ENCODE assay signal across 26 cellular contexts in the genomic region with DNA sequence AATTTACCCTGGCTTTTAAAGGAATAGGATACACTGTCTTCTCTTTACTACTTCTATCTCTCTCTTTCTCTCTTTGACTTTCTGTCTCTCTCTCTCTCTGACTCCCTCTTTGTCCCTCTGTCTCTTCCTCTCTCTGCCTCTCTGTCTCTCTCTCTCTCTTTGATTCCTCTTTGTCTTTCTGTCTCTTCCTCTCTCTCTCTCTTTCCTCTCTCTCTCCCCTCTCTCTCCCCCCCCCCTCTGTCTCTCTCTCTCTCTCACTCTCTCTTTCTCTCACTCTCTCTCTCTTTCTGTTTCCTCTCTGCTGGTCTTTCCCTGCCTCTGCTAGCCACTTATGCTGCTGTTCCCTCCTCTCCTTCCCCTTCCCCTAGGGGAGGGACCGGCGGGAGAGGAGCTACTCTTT.
A peak's percentile ranks its signal among the peaks of the same experiment; 100 is the strongest.
DNase-seq lines count a peak whose midpoint lies in the region; ATAC-seq and TF ChIP-seq lines count a peak whose summit lies in the region.
"Had no signal": no experiment of that assay in that cellular context is flagged by ENCODE, and none has a peak within 500 bp of the region (broad histone marks: within the 10 kb centered on the region; RNA-seq: fewer than 3 reads in every experiment).

No MANE protein-coding gene starts in this region.

- H3K4ac ChIP-seq in neuronal stem cell (ENCODE audit: low read length) = no peak overlapping the region

- no peak overlapping the region for H2BK12ac ChIP-seq in neuronal stem cell (ENCODE audit: low read length)

- H3K27me3 ChIP-seq in Caco-2 (replicated peaks; ENCODE audit: control insufficient read depth, insufficient read depth, low read length) (no peaks in the 10 kb centered on the region), SJSA1 (replicated peaks) (no peaks in the 10 kb centered on the region), iPS-18a (ENCODE audit: control insufficient read depth, insufficient read depth, low read length) (no peaks in the 10 kb centered on the region), right cardiac atrium (ENCODE audit: control insufficient read depth, insufficient read depth) (no peaks in the 10 kb centered on the region), neuronal stem cell (ENCODE audit: control insufficient read depth in 3 of 3, insufficient read depth in 3 of 3, low read depth in 1 of 3, low read length in 3 of 3) (peaks cover 0 to 4% (median 0%) of the 10 kb centered on the region in 3 experiments)
- H3K27me3 ChIP-seq: BLaER1 treated with 17β-estradiol and CSF1 and Interleukin-3, amounts not matched to agents 10 nM and 100 nM had no signal

- H3K4me1 ChIP-seq in Caco-2 (no peaks in the 10 kb centered on the region), HEK293 (ENCODE audit: control insufficient read depth, insufficient read depth, low read length) (no peaks in the 10 kb centered on the region), SJSA1 (replicated peaks) (peaks cover 10% of the 10 kb centered on the region), iPS-18a (ENCODE audit: control insufficient read depth, low read depth, low read length) (peaks cover 48% of the 10 kb centered on the region), right cardiac atrium (ENCODE audit: control insufficient read depth, insufficient read depth, low read length) (no peaks in the 10 kb centered on the region), neuronal stem cell (ENCODE audit: control insufficient read depth in 2 of 2, insufficient read depth in 1 of 2, low read depth in 1 of 2, low read length in 2 of 2) (no peaks in the 10 kb centered on the region)

- no peak overlapping the region for H3K18ac ChIP-seq in neuronal stem cell (ENCODE audit: low read length)

- H3K36me3 Mint-ChIP-seq in Caco-2 (ENCODE audit: insufficient read depth, unreplicated experiment) = peaks cover 11% of the 10 kb centered on the region

- H3K9me3 ChIP-seq in Caco-2 (peaks cover 20% of the 10 kb centered on the region; the same call in 1 of the 2 replicates), HEK293 (ENCODE audit: control insufficient read depth, insufficient read depth, low read depth, low read length) (no peaks in the 10 kb centered on the region; the same call in 1 of the 2 replicates), SJSA1 (replicated peaks) (no peaks in the 10 kb centered on the region), iPS-18a (ENCODE audit: control insufficient read depth, low read depth, low read length) (no peaks in the 10 kb centered on the region), right cardiac atrium (ENCODE audit: control insufficient read depth, low read length) (no peaks in the 10 kb centered on the region), neuronal stem cell (replicated peaks in 1 of 2; ENCODE audit: control insufficient read depth in 2 of 2, insufficient read depth in 1 of 2, low read depth in 1 of 2, low read length in 2 of 2) (peaks cover 2 to 4% of the 10 kb centered on the region in 2 donors)
- H3K9me3 ChIP-seq: A549 had no signal

- H3K9ac ChIP-seq in iPS-18a (ENCODE audit: low read length) (peak overlapping the region; percentile 48), neuronal stem cell (ENCODE audit: low read depth, low read length, poor library complexity) (no peak overlapping the region)
- H3K9ac ChIP-seq: BLaER1 treated with 17β-estradiol and CSF1 and Interleukin-3, amounts not matched to agents 10 nM and 100 nM had no signal

- POLR2A ChIA-PET in Caco-2 (lab: Charles Lee) (no interaction called here), HEK293 (lab: Yijun Ruan, JAX) (no interaction called here)

- no peak overlapping the region for H3K4me2 ChIP-seq in neuronal stem cell (ENCODE audit: insufficient read depth, low read length, poor library complexity, severe bottlenecking)
- H3K4me2 ChIP-seq: A549; BLaER1 treated with 17β-estradiol and CSF1 and Interleukin-3, amounts not matched to agents 10 nM and 100 nM; PC-9 had no signal

- H3K4me3 Mint-ChIP-seq in Caco-2 (ENCODE audit: unreplicated experiment) = no peak overlapping the region
- H3K4me3 Mint-ChIP-seq: CD4-positive, alpha-beta T cell; IgD-negative memory B cell had no signal

- no peak overlapping the region for H3K23ac ChIP-seq in neuronal stem cell (ENCODE audit: low read depth, low read length, poor library complexity)

- H3K9me3 Mint-ChIP-seq in Caco-2 (ENCODE audit: unreplicated experiment) = peaks cover 67% of the 10 kb centered on the region

- H4K91ac ChIP-seq in neuronal stem cell (ENCODE audit: low read depth, low read length, poor library complexity) = no peak overlapping the region

- H3K4me3 ChIP-seq in Caco-2 (ENCODE audit: low read depth, low read length) (no peak overlapping the region), HEK293 (ENCODE audit: low read depth, low read length) (no peak overlapping the region), SJSA1 (no peak overlapping the region), iPS-18a (ENCODE audit: low read length) (peak overlapping the region; percentile 26), right cardiac atrium (ENCODE audit: low read length) (no peak overlapping the region), neuronal stem cell (ENCODE audit: low read length in 2 of 2) (no peak overlapping the region)
- H3K4me3 ChIP-seq: A549; BLaER1 treated with 17β-estradiol and CSF1 and Interleukin-3, amounts not matched to agents 10 nM and 100 nM; PC-9 had no signal

- H2BK15ac ChIP-seq in neuronal stem cell (ENCODE audit: low read length) = no peak overlapping the region

- H3K36me3 ChIP-seq in Caco-2 (ENCODE audit: control insufficient read depth, insufficient read depth, low read length) = no peaks in the 10 kb centered on the region
- H3K36me3 ChIP-seq in HEK293 (ENCODE audit: control insufficient read depth in 2 of 2, insufficient read depth in 1 of 2, low read length in 2 of 2) = no peaks in the 10 kb centered on the region; a peak in 1 of 3 replicates
- no peaks in the 10 kb centered on the region; the same call in 1 of the 2 replicates for H3K36me3 ChIP-seq in SJSA1
- no peaks in the 10 kb centered on the region for H3K36me3 ChIP-seq in iPS-18a (ENCODE audit: control insufficient read depth, low read depth, low read length)
- H3K36me3 ChIP-seq in neuronal stem cell (replicated peaks in 1 of 2; ENCODE audit: control insufficient read depth in 2 of 2, insufficient read depth in 2 of 2, low read length in 2 of 2) = no peaks in the 10 kb centered on the region

- no peaks in the 10 kb centered on the region for H3K27me3 Mint-ChIP-seq in Caco-2 (ENCODE audit: insufficient read depth, unreplicated experiment)
- H3K27me3 Mint-ChIP-seq: CD4-positive, alpha-beta T cell; IgD-negative memory B cell had no signal

- no peaks in the 10 kb centered on the region for H3K4me1 Mint-ChIP-seq in Caco-2 (ENCODE audit: low read depth, unreplicated experiment)
- H3K4me1 Mint-ChIP-seq: IgD-negative memory B cell had no signal

- H2BK120ac ChIP-seq in neuronal stem cell (ENCODE audit: low read depth, low read length) = no peak overlapping the region

- H3K79me1 ChIP-seq in neuronal stem cell (ENCODE audit: low read depth, low read length) = no peaks in the 10 kb centered on the region

- WGBS in right cardiac atrium = 93% methylated on average over 2 of the region's 2 CpGs
- no CpG with 5 or more reads among the region's 2 CpGs for WGBS in neuronal stem cell (ENCODE audit: extremely low coverage in 2 of 2, insufficient read length in 2 of 2, insufficient replicate concordance in 1 of 2), 2 donors

- TF ChIP-seq CTCF in Caco-2 (IDR thresholded peaks at IDR 0.05; ENCODE audit: insufficient read depth in 1 of 2, low read depth in 1 of 2, low read length in 1 of 2, severe bottlenecking in 1 of 2, unreplicated experiment in 1 of 2) (no peak), HEK293 (tag by site-specific recombination; IDR thresholded peaks at IDR 0.05) (no peak)

- CTCF ChIA-PET in Caco-2 (lab: Charles Lee) (no interaction called here), HEK293 (lab: Yijun Ruan, JAX) (interaction anchor here (1.0 kb wide), 1 partner anchor 46 kb away, joined by 3 read pairs; no protein-coding TSS in a partner anchor)

- H4K8ac ChIP-seq in neuronal stem cell (ENCODE audit: low read depth, low read length) = no peak overlapping the region

- intact Hi-C loops in Caco-2 (cut with micrococcal nuclease; ENCODE audit: unreplicated experiment) (no loop called here), right cardiac atrium (cut with DNase I) (no loop called here)

- no peak overlapping the region for H3K14ac ChIP-seq in neuronal stem cell (ENCODE audit: low read length)

- no peak overlapping the region for H2AK5ac ChIP-seq in neuronal stem cell (ENCODE audit: low read depth, low read length)

- no peak for ATAC-seq in right cardiac atrium
- ATAC-seq: A549 had no signal

- H3K27ac ChIP-seq in HEK293 (ENCODE audit: extremely low read depth, low read depth, low read length) (no peak overlapping the region), SJSA1 (peak overlapping the region; percentile 51), iPS-18a (ENCODE audit: low read length) (peak overlapping the region; percentile 59), right cardiac atrium (ENCODE audit: low read length) (no peak overlapping the region), neuronal stem cell (replicated peaks; ENCODE audit: low read length) (no peak overlapping the region)
- H3K27ac ChIP-seq: BLaER1 treated with 17β-estradiol and CSF1 and Interleukin-3, amounts not matched to agents 10 nM and 100 nM; PC-9 had no signal

- no peak overlapping the region for H2AFZ ChIP-seq in neuronal stem cell (ENCODE audit: low read length)
- H2AFZ ChIP-seq: PC-9 had no signal

- peak overlapping the region; percentile 11 for H3K27ac Mint-ChIP-seq in Caco-2 (ENCODE audit: unreplicated experiment)
- H3K27ac Mint-ChIP-seq: CD4-positive, alpha-beta T cell had no signal

- no peak overlapping the region for H2BK5ac ChIP-seq in neuronal stem cell (ENCODE audit: low read length)

- no TSS peak for BruUV-seq in Caco-2 (replicated peaks; lab: Mats Ljungman, UMichigan)

- DNase-seq in Caco-2 (no peak), SJSA1 (ENCODE audit: low read depth in 1 of 2, low spot score in 2 of 2) (no peak), right cardiac atrium (no peak), DMS 273 treated with DMSO at 0.1 percent for 48 hours (lab: John Stamatoyannopoulos, UW) (no peak), DMS79 (lab: John Stamatoyannopoulos, UW) (no peak), neuronal stem cell (ENCODE audit: low spot score) (no peak)
- DNase-seq: AML-193; CD4-positive, alpha-beta T cell; GF-D8; GOT3; Karpas-422; NCI-H1105 treated with DMSO at 0.1 percent for 48 hours; NCI-H146; NCI-H1930; NCI-H446 treated with DMSO at 0.1 percent for 48 hours; NCI-H526; NCI-H82; NK-92 treated with Interleukin-12 subunit alpha and Interleukin-12 subunit beta, amount 100 ng/mL, for 24 hours; PC-9; Right ventricle myocardium superior; T-helper 1 cell had no signal

TF ChIP-seq in HEK293, 187 proteins besides CTCF, POLR2A, EP300 and RAD21 (continues in another document):
- TF ChIP-seq PRDM1 (tag by site-specific recombination; IDR thresholded peaks at IDR 0.05) (peak; percentile 66), ZNF48 (tag by site-specific recombination; IDR thresholded peaks at IDR 0.05) (no peak), ZNF202 (tag by site-specific recombination; IDR thresholded peaks at IDR 0.05; ENCODE audit: borderline replicate concordance) (peak; percentile 73; the same call in 1 of the 2 replicates)

Comparison
In these comparisons a context has a peak if more than half of its experiments do, and no peak if none do; other contexts are left out.
1. H3K27ac ChIP-seq: peak in SJSA1 (single experiment) and iPS-18a (single experiment); none in HEK293 (single experiment), right cardiac atrium (single experiment) and neuronal stem cell (single experiment).